In genomic region chr1:12173631-12174121, GRCh38 we compare ENCODE assay signal across 7 cellular contexts. TPM values are rescaled to one million over a fixed set of nuclear protein-coding genes. Genes with fewer than 3 reads are reported as not detected.
DNase-seq lines count a peak whose midpoint lies in the region; ATAC-seq lines count a peak whose summit lies in the region.

No MANE protein-coding gene starts in this region.

- H3K36me3 Mint-ChIP-seq in T-cell, result peaks cover 18% of the 10 kb centered on the region

- H3K4me3 ChIP-seq in muscle layer of colon (ENCODE audit: low read depth in 1 of 2, low read length in 2 of 2), result no peak overlapping the region

- H3K4me1 Mint-ChIP-seq in T-cell, result peaks cover 78 to 94% (median 94%) of the 10 kb centered on the region in 3 donors

- H3K9ac ChIP-seq in muscle layer of colon (ENCODE audit: low read length), result no peak overlapping the region

- ATAC-seq in T-cell (replicated peaks in 1 of 4), result peak; percentile 31 to 66 (median 37)
- ATAC-seq in stimulated activated naive CD8-positive, alpha-beta T cell treated with anti-CD3 and anti-CD28 coated beads, Interleukin-15, Interleukin-2, amounts not matched to agents 100 U/mL and 50 U/mL, for 24 hours, result peak; percentile 34
- no peak for ATAC-seq in GM21717 (IDR thresholded peaks at IDR 0.05; ENCODE audit: unreplicated experiment)

- peak in 33 of 34 experiments; percentile 78 to 99 (median 96) for DNase-seq in T-cell
- peak; percentile 72 for DNase-seq in activated naive CD4-positive, alpha-beta T cell treated with anti-CD3 and anti-CD28 coated beads, Interleukin-2, amount 50 U/mL, for 16 hours
- peak; percentile 92 for DNase-seq in stimulated activated naive CD8-positive, alpha-beta T cell treated with anti-CD3 and anti-CD28 coated beads, Interleukin-15, Interleukin-2, amounts not matched to agents 100 U/mL and 50 U/mL, for 24 hours
- no peak for DNase-seq in foreskin melanocyte
- no peak for DNase-seq in OCI-M2 (lab: John Stamatoyannopoulos, UW; ENCODE audit: unreplicated experiment)

- H3K4me3 Mint-ChIP-seq in T-cell, result peak overlapping the region; percentile 54 to 92 (median 62)

- POLR2A ChIA-PET in T-cell (lab: Charles Lee), result interaction anchor here in 1 of 2 donors (1.4 kb wide), 1 partner anchor 12 kb away, joined by 4 read pairs; no protein-coding TSS in a partner anchor

- no peaks in the 10 kb centered on the region for H3K27me3 Mint-ChIP-seq in T-cell

- no peaks in the 10 kb centered on the region for H3K36me3 ChIP-seq in muscle layer of colon (ENCODE audit: insufficient read depth, low read length)

- H3K27ac Mint-ChIP-seq in T-cell, result peak overlapping the region; percentile 90 to 96

- H3K27ac ChIP-seq in muscle layer of colon (ENCODE audit: low read depth, low read length), result peak overlapping the region; percentile 14

- H3K9me3 ChIP-seq in muscle layer of colon (ENCODE audit: low read length), result no peaks in the 10 kb centered on the region

- CTCF ChIA-PET in T-cell (lab: Charles Lee), result interaction anchor here in 1 of 2 donors (1.1 kb wide), 1 partner anchor 49 kb away, joined by 3 read pairs; no protein-coding TSS in a partner anchor

- H3K27me3 ChIP-seq in muscle layer of colon (ENCODE audit: control insufficient read depth in 1 of 2, insufficient read depth in 2 of 2, low read length in 2 of 2), result no peaks in the 10 kb centered on the region

- peaks cover 0 to 4% (median 0%) of the 10 kb centered on the region in 3 donors for H3K9me3 Mint-ChIP-seq in T-cell

- H3K4me1 ChIP-seq in muscle layer of colon (ENCODE audit: insufficient read depth, low read length), result peaks cover 36% of the 10 kb centered on the region

RNA-seq across cellular contexts. Expression of gene TNFRSF1B, which starts 6.9 kb away (rescaled TPM):
- 100 to 1,000 TPM in 2 of 5 donors, 10 to 100 TPM in 3; 55.0 to 130 (median 99.6) TPM for total RNA-seq in T-cell

RNA-seq across cellular contexts. Expression of gene VPS13D, which starts 56.2 kb away (rescaled TPM):
- total RNA-seq in T-cell, result 10 to 100 TPM; 73.5 to 85.9 (median 75.8) TPM

Comparison
In these comparisons a context has a peak if more than half of its experiments do, and no peak if none do; other contexts are left out.
1. DNase-seq: peak in T-cell (33 of 34), activated naive CD4-positive, alpha-beta T cell treated with anti-CD3 and anti-CD28 coated beads, Interleukin-2, amount 50 U/mL, for 16 hours (single experiment) and stimulated activated naive CD8-positive, alpha-beta T cell treated with anti-CD3 and anti-CD28 coated beads, Interleukin-15, Interleukin-2, amounts not matched to agents 100 U/mL and 50 U/mL, for 24 hours (single experiment); none in foreskin melanocyte (single experiment) and OCI-M2 (single experiment).